ENCODE assay signal across 8 cellular contexts in genomic region chr15:67456677-67457529, GRCh38.
DNase-seq lines count a peak whose midpoint lies in the region; ATAC-seq, FAIRE-seq and TF ChIP-seq lines count a peak whose summit lies in the region.

No MANE protein-coding gene starts in this region.

- no peaks in the 10 kb centered on the region for H3K9me3 ChIP-seq in right cardiac atrium (ENCODE audit: control insufficient read depth, low read length)
- H3K9me3 ChIP-seq in sigmoid colon: no peaks in the 10 kb centered on the region

- no peak for TF ChIP-seq POLR2A in sigmoid colon (IDR thresholded peaks at IDR 0.05)

- TF ChIP-seq CTCF in sigmoid colon (IDR thresholded peaks at IDR 0.05): peak; percentile 18 to 81 (median 60)

- TF ChIP-seq EP300 in sigmoid colon (IDR thresholded peaks at IDR 0.05): no peak

- DNase-seq in NCI-H1694 (lab: John Stamatoyannopoulos, UW) (peak; percentile 58), T-helper 9 cell (peak; percentile 81), anterior cingulate cortex (lab: John Stamatoyannopoulos, UW) (peak in 54 of 58 donors; percentile 1 to 77 (median 35)), right cardiac atrium (peak; percentile 85 to 93 (median 91)), sigmoid colon (peak; percentile 80)

- no peak overlapping the region for H3K4me3 ChIP-seq in right cardiac atrium (ENCODE audit: low read length)
- H3K4me3 ChIP-seq in sigmoid colon: no peak overlapping the region

- H3K36me3 ChIP-seq in sigmoid colon: no peaks in the 10 kb centered on the region

- peak; percentile 74 for ATAC-seq in GM19023 (IDR thresholded peaks at IDR 0.05; ENCODE audit: unreplicated experiment)
- peak; percentile 89 to 94 for ATAC-seq in right cardiac atrium
- no peak for ATAC-seq in HG03135 (IDR thresholded peaks at IDR 0.05; ENCODE audit: unreplicated experiment)

- WGBS in right cardiac atrium: 25% methylated on average over 8 of the region's 8 CpGs
- WGBS in sigmoid colon, 2 donors: 16 to 27% methylated on average over 8 of the region's 8 CpGs

- FAIRE-seq in A204.1 (lab: Jason Lieb, UNC): peak; percentile 32

- H3K27me3 ChIP-seq in right cardiac atrium (ENCODE audit: control insufficient read depth, insufficient read depth): no peaks in the 10 kb centered on the region
- H3K27me3 ChIP-seq in sigmoid colon: no peaks in the 10 kb centered on the region

- H3K4me1 ChIP-seq in right cardiac atrium (ENCODE audit: control insufficient read depth, insufficient read depth, low read length) (no peaks in the 10 kb centered on the region), sigmoid colon (no peaks in the 10 kb centered on the region)

- intact Hi-C loops in right cardiac atrium (cut with DNase I) (loop anchor here (2.0 to 5.0 kb wide), 3 partner anchors 375 to 380 kb away; no protein-coding TSS in a partner anchor), sigmoid colon (cut with DNase I) (loop anchor here (2.0 kb wide), 1 partner anchor 378 kb away; no protein-coding TSS in a partner anchor)

- H3K27ac ChIP-seq in right cardiac atrium (ENCODE audit: low read length): no peak overlapping the region
- H3K27ac ChIP-seq in sigmoid colon: no peak overlapping the region

Comparison
In these comparisons a context has a peak if more than half of its experiments do, and no peak if none do; other contexts are left out.
1. DNase-seq: peak in every context shown above with its lines; median percentile 91 in right cardiac atrium; 81 in T-helper 9 cell; 80 in sigmoid colon; 58 in NCI-H1694; 35 in anterior cingulate cortex.